Comparison of ENCODE assay signal across 20 cellular contexts in genomic region chrX:13932416-13932815, GRCh38.
DNase-seq lines count a peak whose midpoint lies in the region; ATAC-seq, FAIRE-seq and TF ChIP-seq lines count a peak whose summit lies in the region.
"Had no signal": no experiment of that assay in that cellular context is flagged by ENCODE, and none has a peak within 500 bp of the region (broad histone marks: within the 10 kb centered on the region; RNA-seq: fewer than 3 reads in every experiment).

No MANE protein-coding gene starts in this region.

- no peaks in the 10 kb centered on the region for H3K27me3 ChIP-seq in GM23338 (ENCODE audit: insufficient read depth)
- peaks cover 15% of the 10 kb centered on the region for H3K27me3 ChIP-seq in colonic mucosa
- H3K27me3 ChIP-seq: gastroesophageal sphincter had no signal

- ATAC-seq in A549: no peak
- ATAC-seq in GM23338: no peak
- ATAC-seq in effector memory CD8-positive, alpha-beta T cell (replicated peaks): no peak
- no peak for ATAC-seq in GM19035 (IDR thresholded peaks at IDR 0.05; ENCODE audit: unreplicated experiment)
- ATAC-seq: gastroesophageal sphincter, GM12878, lower lobe of right lung had no signal

- no peaks in the 10 kb centered on the region; the same call in 2 of the 3 replicates for H3K9me3 Mint-ChIP-seq in GM23338
- H3K9me3 Mint-ChIP-seq in nephron progenitor cell: peaks cover 42% of the 10 kb centered on the region
- no peaks in the 10 kb centered on the region for H3K9me3 Mint-ChIP-seq in effector memory CD8-positive, alpha-beta T cell
- H3K9me3 Mint-ChIP-seq in HFFc6: no peaks in the 10 kb centered on the region

- H3K36me3 ChIP-seq in GM23338 (ENCODE audit: insufficient read depth) (no peaks in the 10 kb centered on the region), colonic mucosa (no peaks in the 10 kb centered on the region)
- H3K36me3 ChIP-seq: gastroesophageal sphincter, HAP-1, lower lobe of right lung, stomach had no signal

- H3K9me2 ChIP-seq in GM23338 (ENCODE audit: insufficient read depth): no peaks in the 10 kb centered on the region

- intact Hi-C loops in colonic mucosa (cut with DNase I): no loop called here

- H3K9me3 ChIP-seq in A549 (no peaks in the 10 kb centered on the region), colonic mucosa (no peaks in the 10 kb centered on the region)
- H3K9me3 ChIP-seq: gastroesophageal sphincter, HAP-1, lower lobe of right lung, stomach had no signal

- DNase-seq in A549 (ENCODE audit: low read depth in 1 of 2, low spot score in 1 of 2): no peak
- no peak for DNase-seq in GM23338 (ENCODE audit: low spot score)
- peak in 6 of 61 donors; percentile 1 to 17 (median 4) for DNase-seq in caudate nucleus (lab: John Stamatoyannopoulos, UW)
- no peak for DNase-seq in nephron progenitor cell
- DNase-seq in effector memory CD8-positive, alpha-beta T cell: no peak
- no peak for DNase-seq in colonic mucosa
- no peak for DNase-seq in HFFc6
- DNase-seq: activated CD4-positive, alpha-beta T cell treated with anti-CD3 and anti-CD28 coated beads for 1 hour; activated effector memory CD4-positive, alpha-beta T cell treated with anti-CD3 and anti-CD28 coated beads, Interleukin-2, amount 50 U/mL, for 16 hours; islet precursor cell; lower lobe of right lung; NCI-H1694 treated with DMSO at 0.1 percent for 48 hours; NCI-H226; SHP77; stomach had no signal

- TF ChIP-seq CTCF in A549 (IDR thresholded peaks at IDR 0.05) (no peak), GM23338 (conservative IDR thresholded peaks at IDR 0.05; ENCODE audit: low read depth in 2 of 2) (no peak), nephron progenitor cell (IDR thresholded peaks at IDR 0.05) (no peak), colonic mucosa (IDR thresholded peaks at IDR 0.05) (no peak), HFFc6 (IDR thresholded peaks at IDR 0.05) (no peak)

- peak; percentile 7 for FAIRE-seq in A549 (lab: Jason Lieb, UNC)
- FAIRE-seq: GM12878 had no signal

- H3K79me2 ChIP-seq in GM23338 (replicated peaks; ENCODE audit: insufficient read depth): peaks cover 88% of the 10 kb centered on the region

- H3K4me3 ChIP-seq in A549 (no peak overlapping the region), GM23338 (no peak overlapping the region), colonic mucosa (no peak overlapping the region)
- H3K4me3 ChIP-seq: gastroesophageal sphincter, GM12878, HAP-1, lower lobe of right lung, stomach had no signal

- H3K27ac Mint-ChIP-seq in GM23338 (peak overlapping the region; percentile 29; the same call in 1 of the 2 replicates), nephron progenitor cell (peak overlapping the region; percentile 41), HFFc6 (no peak overlapping the region)
- H3K27ac Mint-ChIP-seq in effector memory CD8-positive, alpha-beta T cell: no peak overlapping the region
- H3K27ac Mint-ChIP-seq: type B pancreatic cell had no signal

- H3K4me1 Mint-ChIP-seq in GM23338 (peaks cover 55% of the 10 kb centered on the region), nephron progenitor cell (peaks cover 26% of the 10 kb centered on the region), HFFc6 (ENCODE audit: low read depth) (peaks cover 2% of the 10 kb centered on the region; the same call in 1 of the 2 replicates)
- no peaks in the 10 kb centered on the region for H3K4me1 Mint-ChIP-seq in effector memory CD8-positive, alpha-beta T cell (ENCODE audit: low read depth in 2 of 2)

- TF ChIP-seq RAD21 in A549 (conservative IDR thresholded peaks at IDR 0.05 in 1 of 2, IDR thresholded peaks at IDR 0.05 in 1 of 2): no peak

- H3K27ac ChIP-seq in A549 (no peak overlapping the region), GM23338 (ENCODE audit: low read depth) (no peak overlapping the region), caudate nucleus (ENCODE audit: low read depth, low read length) (peak overlapping the region; percentile 72), colonic mucosa (no peak overlapping the region)
- H3K27ac ChIP-seq: gastroesophageal sphincter, lower lobe of right lung, stomach had no signal

- CTCF ChIA-PET in A549 (lab: Yijun Ruan, JAX): no interaction called here

- TF ChIP-seq EP300 in A549 (IDR thresholded peaks at IDR 0.05): no peak

- H3K9ac ChIP-seq in colonic mucosa (ENCODE audit: low read depth in 2 of 2, low read length in 2 of 2): no peak overlapping the region

- POLR2A ChIA-PET in A549 (lab: Yijun Ruan, JAX): no interaction called here

- H3F3A ChIP-seq in GM23338 (replicated peaks; ENCODE audit: low read depth): no peaks in the 10 kb centered on the region

- no peaks in the 10 kb centered on the region for H4K20me1 ChIP-seq in GM23338 (replicated peaks; ENCODE audit: insufficient read depth)

- no peak overlapping the region for H2AFZ ChIP-seq in GM23338

- no peak overlapping the region for H3K4me2 ChIP-seq in A549
- H3K4me2 ChIP-seq in GM23338: no peak overlapping the region; the same call in 1 of the 2 replicates

- H3K4me3 Mint-ChIP-seq in GM23338 (no peak overlapping the region), nephron progenitor cell (peak overlapping the region; percentile 4), HFFc6 (no peak overlapping the region)
- no peak overlapping the region for H3K4me3 Mint-ChIP-seq in effector memory CD8-positive, alpha-beta T cell
- H3K4me3 Mint-ChIP-seq: type B pancreatic cell had no signal

- TF ChIP-seq POLR2A in A549 (IDR thresholded peaks at IDR 0.05; ENCODE audit: low read length): no peak

- H3K4me1 ChIP-seq in A549 (no peaks in the 10 kb centered on the region), GM23338 (ENCODE audit: insufficient read depth) (peaks cover 66% of the 10 kb centered on the region), colonic mucosa (no peaks in the 10 kb centered on the region)
- H3K4me1 ChIP-seq: gastroesophageal sphincter, lower lobe of right lung had no signal

- H3K27me3 Mint-ChIP-seq in GM23338 (ENCODE audit: insufficient read depth, low read depth, poor library complexity) (peaks cover 6% of the 10 kb centered on the region), nephron progenitor cell (ENCODE audit: low read depth, poor library complexity) (peaks cover 7% of the 10 kb centered on the region), HFFc6 (ENCODE audit: insufficient read depth) (peaks cover 3% of the 10 kb centered on the region; the same call in 1 of the 2 replicates)
- H3K27me3 Mint-ChIP-seq in effector memory CD8-positive, alpha-beta T cell: peaks cover 6 to 22% of the 10 kb centered on the region in 2 donors

- H3K36me3 Mint-ChIP-seq in GM23338 (ENCODE audit: low read depth) (peaks cover 39% of the 10 kb centered on the region), nephron progenitor cell (ENCODE audit: low read depth) (peaks cover 24% of the 10 kb centered on the region), HFFc6 (ENCODE audit: low read depth) (no peaks in the 10 kb centered on the region)
- H3K36me3 Mint-ChIP-seq in effector memory CD8-positive, alpha-beta T cell (ENCODE audit: insufficient read depth): no peaks in the 10 kb centered on the region

TF ChIP-seq in A549, 52 proteins besides CTCF, POLR2A, EP300 and RAD21 (continues in another document):
- TF ChIP-seq RFX5 (IDR thresholded peaks at IDR 0.05): no peak
- TF ChIP-seq POLR2AphosphoS2 (conservative IDR thresholded peaks at IDR 0.05; ENCODE audit: low read length): no peak
- TF ChIP-seq HEYL (CRISPR knock-in tag; IDR thresholded peaks at IDR 0.05): no peak
- no peak for TF ChIP-seq HES2 (IDR thresholded peaks at IDR 0.05)
- TF ChIP-seq CHD4 (IDR thresholded peaks at IDR 0.05; ENCODE audit: borderline replicate concordance): no peak
- TF ChIP-seq, protein P1, sequence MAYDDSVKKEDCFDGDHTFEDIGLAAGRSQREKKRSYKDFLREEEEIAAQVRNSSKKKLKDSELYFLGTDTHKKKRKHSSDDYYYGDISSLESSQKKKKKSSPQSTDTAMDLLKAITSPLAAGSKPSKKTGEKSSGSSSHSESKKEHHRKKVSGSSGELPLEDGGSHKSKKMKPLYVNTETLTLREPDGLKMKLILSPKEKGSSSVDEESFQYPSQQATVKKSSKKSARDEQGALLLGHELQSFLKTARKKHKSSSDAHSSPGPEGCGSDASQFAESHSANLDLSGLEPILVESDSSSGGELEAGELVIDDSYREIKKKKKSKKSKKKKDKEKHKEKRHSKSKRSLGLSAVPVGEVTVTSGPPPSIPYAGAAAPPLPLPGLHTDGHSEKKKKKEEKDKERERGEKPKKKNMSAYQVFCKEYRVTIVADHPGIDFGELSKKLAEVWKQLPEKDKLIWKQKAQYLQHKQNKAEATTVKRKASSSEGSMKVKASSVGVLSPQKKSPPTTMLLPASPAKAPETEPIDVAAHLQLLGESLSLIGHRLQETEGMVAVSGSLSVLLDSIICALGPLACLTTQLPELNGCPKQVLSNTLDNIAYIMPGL (CRISPR knock-in tag; IDR thresholded peaks at IDR 0.05; ENCODE audit: borderline replicate concordance): no peak
- no peak for TF ChIP-seq MAFK (IDR thresholded peaks at IDR 0.05; ENCODE audit: partially characterized antibody)

TF ChIP-seq in GM23338, 12 proteins besides CTCF, POLR2A, EP300 and RAD21 (continues in another document):
- TF ChIP-seq CREB1 (CRISPR knock-in tag; IDR thresholded peaks at IDR 0.05; ENCODE audit: low read depth) (no peak), POLR2AphosphoS5 (IDR thresholded peaks at IDR 0.05; ENCODE audit: low read depth) (no peak), EZH2 (IDR thresholded peaks at IDR 0.05; ENCODE audit: low read depth, unreplicated experiment) (no peak), EZH2phosphoT487 (IDR thresholded peaks at IDR 0.05; ENCODE audit: unreplicated experiment) (no peak)
- TF ChIP-seq, protein P2, sequence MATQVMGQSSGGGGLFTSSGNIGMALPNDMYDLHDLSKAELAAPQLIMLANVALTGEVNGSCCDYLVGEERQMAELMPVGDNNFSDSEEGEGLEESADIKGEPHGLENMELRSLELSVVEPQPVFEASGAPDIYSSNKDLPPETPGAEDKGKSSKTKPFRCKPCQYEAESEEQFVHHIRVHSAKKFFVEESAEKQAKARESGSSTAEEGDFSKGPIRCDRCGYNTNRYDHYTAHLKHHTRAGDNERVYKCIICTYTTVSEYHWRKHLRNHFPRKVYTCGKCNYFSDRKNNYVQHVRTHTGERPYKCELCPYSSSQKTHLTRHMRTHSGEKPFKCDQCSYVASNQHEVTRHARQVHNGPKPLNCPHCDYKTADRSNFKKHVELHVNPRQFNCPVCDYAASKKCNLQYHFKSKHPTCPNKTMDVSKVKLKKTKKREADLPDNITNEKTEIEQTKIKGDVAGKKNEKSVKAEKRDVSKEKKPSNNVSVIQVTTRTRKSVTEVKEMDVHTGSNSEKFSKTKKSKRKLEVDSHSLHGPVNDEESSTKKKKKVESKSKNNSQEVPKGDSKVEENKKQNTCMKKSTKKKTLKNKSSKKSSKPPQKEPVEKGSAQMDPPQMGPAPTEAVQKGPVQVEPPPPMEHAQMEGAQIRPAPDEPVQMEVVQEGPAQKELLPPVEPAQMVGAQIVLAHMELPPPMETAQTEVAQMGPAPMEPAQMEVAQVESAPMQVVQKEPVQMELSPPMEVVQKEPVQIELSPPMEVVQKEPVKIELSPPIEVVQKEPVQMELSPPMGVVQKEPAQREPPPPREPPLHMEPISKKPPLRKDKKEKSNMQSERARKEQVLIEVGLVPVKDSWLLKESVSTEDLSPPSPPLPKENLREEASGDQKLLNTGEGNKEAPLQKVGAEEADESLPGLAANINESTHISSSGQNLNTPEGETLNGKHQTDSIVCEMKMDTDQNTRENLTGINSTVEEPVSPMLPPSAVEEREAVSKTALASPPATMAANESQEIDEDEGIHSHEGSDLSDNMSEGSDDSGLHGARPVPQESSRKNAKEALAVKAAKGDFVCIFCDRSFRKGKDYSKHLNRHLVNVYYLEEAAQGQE (IDR thresholded peaks at IDR 0.05; ENCODE audit: unreplicated experiment): no peak

Comparison
In these comparisons a context has a peak if more than half of its experiments do, and no peak if none do; other contexts are left out.
1. H3K27ac Mint-ChIP-seq: peak in GM23338 (single experiment) and nephron progenitor cell (single experiment); none in effector memory CD8-positive, alpha-beta T cell (0 of 2) and HFFc6 (single experiment).